8 cellular contexts compared by ENCODE assay signal in the genomic region with DNA sequence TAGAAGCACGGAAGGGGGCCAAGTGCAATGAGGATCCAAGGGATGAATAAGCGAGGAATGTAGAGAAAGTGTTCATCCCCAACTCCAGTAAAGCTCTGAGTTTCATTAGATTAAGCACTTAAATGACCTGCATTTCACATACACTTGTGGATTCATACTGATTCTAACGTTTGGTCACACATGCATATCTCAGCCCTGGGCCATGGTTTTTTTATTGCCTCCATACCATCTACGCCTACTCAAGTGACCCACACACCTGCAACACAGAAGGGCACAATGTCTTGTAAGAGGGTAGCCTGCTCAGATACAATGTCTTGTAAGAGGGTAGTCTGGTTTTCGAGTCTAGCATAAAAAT. TPM values are rescaled to one million over a fixed set of nuclear protein-coding genes. Genes with fewer than 3 reads are reported as not detected.
DNase-seq lines count a peak whose midpoint lies in the region; ATAC-seq and TF ChIP-seq lines count a peak whose summit lies in the region.

No MANE protein-coding gene starts in this region.

- H3K9me3 ChIP-seq in cardiac muscle cell (ENCODE audit: low read depth): no peaks in the 10 kb centered on the region
- no peaks in the 10 kb centered on the region for H3K9me3 ChIP-seq in mononuclear cell (ENCODE audit: low read depth, low read length)

- H3K27me3 Mint-ChIP-seq in MCF 10A (ENCODE audit: insufficient read depth, unreplicated experiment): no peaks in the 10 kb centered on the region

- H3K4me1 Mint-ChIP-seq in MCF 10A (ENCODE audit: insufficient read depth, unreplicated experiment): peaks cover 26% of the 10 kb centered on the region

- peak overlapping the region; percentile 96 for H3K27ac ChIP-seq in cardiac muscle cell

- no peaks in the 10 kb centered on the region for H3K4me1 ChIP-seq in cardiac muscle cell (ENCODE audit: low read depth)
- H3K4me1 ChIP-seq in mononuclear cell (ENCODE audit: insufficient read depth, low read length): peaks cover 29% of the 10 kb centered on the region

- H3K36me3 Mint-ChIP-seq in MCF 10A (ENCODE audit: insufficient read depth, unreplicated experiment): peaks cover 10% of the 10 kb centered on the region

- POLR2A ChIA-PET in MCF 10A (lab: Yijun Ruan, JAX): interaction anchor here (0.9 to 5.3 kb wide), 8 partner anchors 10 to 223 kb away, joined by 3 to 42 read pairs (median 5); partner anchors contain the start of genes ZNF2 and ZNF514

- DNase-seq in cardiac muscle cell (ENCODE audit: low read depth in 1 of 2, low spot score in 1 of 2): no peak
- no peak for DNase-seq in Right ventricle myocardium inferior (ENCODE audit: missing footprints)
- DNase-seq in MCF 10A (ENCODE audit: unreplicated experiment): no peak
- no peak for DNase-seq in GDM1 (lab: John Stamatoyannopoulos, UW)
- DNase-seq in RPMI8226: no peak
- DNase-seq in dedifferentiated amniotic fluid mesenchymal stem cell (ENCODE audit: extremely low spot score): no peak

- H3K27me3 ChIP-seq in cardiac muscle cell (no peaks in the 10 kb centered on the region), mononuclear cell (ENCODE audit: insufficient read depth, low read length) (no peaks in the 10 kb centered on the region)

- H3K4me3 ChIP-seq in cardiac muscle cell: peak overlapping the region; percentile 93
- peak overlapping the region; percentile 90 for H3K4me3 ChIP-seq in mononuclear cell (ENCODE audit: low read length)

- H3K9me3 Mint-ChIP-seq in MCF 10A (ENCODE audit: unreplicated experiment): no peaks in the 10 kb centered on the region

- no TSS peak for BruUV-seq in MCF 10A (replicated peaks; lab: Mats Ljungman, UMichigan)

- H3K27ac Mint-ChIP-seq in MCF 10A (ENCODE audit: low read depth, unreplicated experiment): peak overlapping the region; percentile 88

- CTCF ChIA-PET in MCF 10A (lab: Yijun Ruan, JAX): interaction anchor here (0.6 to 3.1 kb wide), 12 partner anchors 10 to 223 kb away, joined by 3 to 20 read pairs (median 3); partner anchors contain the start of gene ZNF2

- TF ChIP-seq CTCF in cardiac muscle cell (IDR thresholded peaks at IDR 0.05; ENCODE audit: low read depth, low read length): no peak
- TF ChIP-seq CTCF in MCF 10A (IDR thresholded peaks at IDR 0.05; ENCODE audit: unreplicated experiment): no peak

- no peaks in the 10 kb centered on the region for H3K36me3 ChIP-seq in cardiac muscle cell

- intact Hi-C loops in Right ventricle myocardium inferior (cut with DNase I) (loop anchor here (5.0 kb wide), 1 partner anchor 45 kb away; the partner anchor contains the start of gene ZNF2), MCF 10A (cut with micrococcal nuclease) (loop anchor here (5.0 kb wide), 1 partner anchor 85 kb away; the partner anchor contains the start of gene ZNF892)

- peak overlapping the region; percentile 95 for H3K4me3 Mint-ChIP-seq in MCF 10A (ENCODE audit: unreplicated experiment)

- no peak for ATAC-seq in Right ventricle myocardium inferior
- peak; percentile 2 for ATAC-seq in HG03469 (IDR thresholded peaks at IDR 0.05; ENCODE audit: unreplicated experiment)

RNA-seq across cellular contexts. Expression of gene MRPS5, which starts 0.6 kb away (rescaled TPM):
- total RNA-seq in cardiac muscle cell (66.9 and 116 TPM in 2 replicates), Right ventricle myocardium inferior (77.2 TPM), MCF 10A (2022) (61.0 and 74.2 TPM in 2 replicates), mononuclear cell (14.5 TPM)
- polyA plus RNA-seq in cardiac muscle cell: 73.5 and 118 TPM in 2 replicates

RNA-seq across cellular contexts. Expression of gene ZNF514, which starts 37.5 kb away (rescaled TPM):
- 15.3 and 21.7 TPM in 2 replicates for total RNA-seq in cardiac muscle cell
- polyA plus RNA-seq in cardiac muscle cell: 18.4 and 20.3 TPM in 2 replicates
- total RNA-seq in Right ventricle myocardium inferior: 15.3 TPM
- total RNA-seq in MCF 10A (2022): 6.3 and 9.6 TPM in 2 replicates
- total RNA-seq in mononuclear cell: 6.9 TPM

RNA-seq across cellular contexts. Expression of gene ZNF2, which starts 43.4 kb away (rescaled TPM):
- 4.7 and 6.4 TPM in 2 replicates for total RNA-seq in cardiac muscle cell
- polyA plus RNA-seq in cardiac muscle cell: 4.2 and 5.6 TPM in 2 replicates
- 4.3 TPM for total RNA-seq in Right ventricle myocardium inferior
- 4.1 and 4.4 TPM in 2 replicates for total RNA-seq in MCF 10A (2022)
- total RNA-seq in mononuclear cell: 0.10 TPM
